21 cellular contexts compared by ENCODE assay signal in the genomic region with DNA sequence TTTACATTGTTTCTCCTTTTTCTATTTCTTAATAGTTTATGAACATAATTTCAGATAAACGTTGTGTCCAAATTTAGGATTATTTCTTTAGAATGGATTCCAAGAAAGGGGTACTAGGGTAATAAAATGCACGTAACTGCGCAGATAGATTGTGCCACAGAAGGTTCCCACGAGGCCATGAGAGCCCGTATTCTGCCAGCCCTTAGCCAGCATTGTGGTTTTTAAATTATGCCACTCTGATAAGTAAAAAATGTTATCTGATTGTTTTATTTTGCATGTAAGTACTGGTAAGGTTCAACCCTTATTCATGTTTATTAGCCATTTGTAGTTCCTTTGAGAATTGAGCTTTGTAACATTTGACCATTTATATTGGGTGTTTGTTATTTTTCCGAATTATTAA.
"Had no signal": no experiment of that assay in that cellular context is flagged by ENCODE, and none has a peak within 500 bp of the region (broad histone marks: within the 10 kb centered on the region; RNA-seq: fewer than 3 reads in every experiment).

No MANE protein-coding gene starts in this region.

- H3K27me3 ChIP-seq: gastrocnemius medialis, hepatocyte, right lobe of liver, tibial nerve, upper lobe of right lung, uterus had no signal

- H3K79me2 ChIP-seq: hepatocyte, parathyroid adenoma had no signal

- H3K9me3 ChIP-seq: gastrocnemius medialis, lower lobe of right lung, right lobe of liver, thoracic aorta, tibial nerve, upper lobe of right lung, uterus had no signal

- H3K4me1 ChIP-seq: gastrocnemius medialis, lower lobe of right lung, parathyroid adenoma, right lobe of liver, tibial nerve, upper lobe of right lung, uterus had no signal

- H3K4me2 ChIP-seq: hepatocyte had no signal

- H3K36me3 ChIP-seq: gastrocnemius medialis, right lobe of liver, thoracic aorta, tibial nerve, upper lobe of right lung, uterus had no signal

- ATAC-seq: effector memory CD8-positive, alpha-beta T cell; gastrocnemius medialis; left colon; left ventricle myocardium superior; lower lobe of right lung; natural killer cell treated with Interleukin-12 subunit alpha and Interleukin-12 subunit beta and Interleukin-15 and Interleukin-18, amount 100 ng/mL, for 72 hours; right lobe of liver; stimulated activated naive B cell treated with anti-CD40 and anti-IgM and Interleukin-4, amounts not matched to agents 10 μg/mL and 1 μg/mL and 100 μg/mL, for 72 hours; upper lobe of right lung had no signal

- H2AFZ ChIP-seq: hepatocyte, parathyroid adenoma had no signal

- H3K4me3 ChIP-seq: gastrocnemius medialis, hepatocyte, lower lobe of right lung, right lobe of liver, thoracic aorta, tibial nerve, upper lobe of right lung, uterus had no signal

- DNase-seq: cortex of kidney; effector memory CD8-positive, alpha-beta T cell; foreskin fibroblast; gastrocnemius medialis; head of caudate nucleus; kidney glomerular epithelial cell; left colon; left ventricle myocardium superior; lower lobe of right lung; right lobe of liver; small intestine; stimulated activated CD4-positive, alpha-beta T cell treated with anti-CD3 and anti-CD28 coated beads, Interleukin-15, amount 100 ng/mL, for 24 hours; stimulated activated CD4-positive, alpha-beta T cell treated with anti-CD3 and anti-CD28 coated beads, Interleukin-2, amount 100 ng/mL, for 48 hours; stimulated activated naive B cell treated with anti-CD40 and anti-IgM and Interleukin-4, amounts not matched to agents 10 μg/mL and 1 μg/mL and 100 μg/mL, for 72 hours; upper lobe of right lung; uterus had no signal

- H3K9ac ChIP-seq: parathyroid adenoma had no signal

- H3K27ac ChIP-seq: gastrocnemius medialis, hepatocyte, lower lobe of right lung, parathyroid adenoma, right lobe of liver, thoracic aorta, tibial nerve, upper lobe of right lung, uterus had no signal
